ENCODE assay signal across 15 cellular contexts in the genomic region with DNA sequence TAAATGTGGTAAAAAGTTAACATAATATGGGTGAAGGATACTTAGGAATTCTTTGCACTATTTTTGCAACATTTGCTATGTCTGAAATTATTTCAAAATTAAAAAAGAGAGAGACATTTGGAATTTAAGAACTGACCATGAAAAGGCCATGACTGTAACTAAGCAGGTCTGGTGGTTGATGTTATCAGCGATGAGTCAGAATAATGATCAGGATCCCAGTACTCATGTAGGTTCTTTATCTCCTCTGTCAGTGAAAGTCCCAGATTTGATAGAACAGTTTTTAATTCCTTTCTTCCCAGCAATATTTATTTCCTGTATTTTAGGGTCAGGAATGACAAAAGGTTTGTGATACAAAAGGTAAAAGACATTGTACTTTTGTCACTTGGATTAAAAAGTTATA.
"Had no signal": no experiment of that assay in that cellular context is flagged by ENCODE, and none has a peak within 500 bp of the region (broad histone marks: within the 10 kb centered on the region; RNA-seq: fewer than 3 reads in every experiment).

No MANE protein-coding gene starts in this region.

- H3K27ac Mint-ChIP-seq: activated B cell treated with CpG ODN at 0.5 μM for 24 hours; activated CD4-positive, alpha-beta T cell treated with anti-CD3 and anti-CD28 coated beads, Interleukin-2, amount 10 ng/mL, durations not matched to agents 24 days and 14 days; activated naive CD8-positive, alpha-beta T cell; effector memory CD8-positive, alpha-beta T cell; natural killer cell treated with Interleukin-12 subunit alpha and Interleukin-12 subunit beta and Interleukin-15 and Interleukin-18, amount 100 ng/mL, for 72 hours; type B pancreatic cell had no signal

- H3K36me3 Mint-ChIP-seq: activated naive CD8-positive, alpha-beta T cell; natural killer cell treated with Interleukin-12 subunit alpha and Interleukin-12 subunit beta and Interleukin-15 and Interleukin-18, amount 100 ng/mL, for 72 hours; type B pancreatic cell had no signal

- ATAC-seq: effector memory CD8-positive, alpha-beta T cell; natural killer cell treated with Interleukin-12 subunit alpha and Interleukin-12 subunit beta and Interleukin-15 and Interleukin-18, amount 100 ng/mL, for 72 hours; psoas muscle; sciatic nerve had no signal

- H3K4me1 Mint-ChIP-seq: activated B cell treated with CpG ODN at 0.5 μM for 24 hours; activated CD4-positive, alpha-beta T cell treated with anti-CD3 and anti-CD28 coated beads, Interleukin-2, amount 10 ng/mL, durations not matched to agents 24 days and 14 days had no signal

- H3K9me3 Mint-ChIP-seq: activated B cell treated with CpG ODN at 0.5 μM for 24 hours; activated CD4-positive, alpha-beta T cell treated with anti-CD3 and anti-CD28 coated beads, Interleukin-2, amount 10 ng/mL, durations not matched to agents 24 days and 14 days; natural killer cell treated with Interleukin-12 subunit alpha and Interleukin-12 subunit beta and Interleukin-15 and Interleukin-18, amount 100 ng/mL, for 72 hours; type B pancreatic cell had no signal

- H3K4me3 ChIP-seq: cardiac muscle cell, psoas muscle had no signal

- DNase-seq: activated B cell treated with CpG ODN at 0.5 μM for 24 hours; activated CD4-positive, alpha-beta T cell treated with anti-CD3 and anti-CD28 coated beads, Interleukin-2, amount 10 ng/mL, durations not matched to agents 24 days and 14 days; activated effector memory CD4-positive, alpha-beta T cell treated with Interleukin-2 at 50 U/mL for 16 hours; activated T-cell treated with anti-CD3 and anti-CD28 coated beads, Interleukin-2, amount 50 U/mL, for 1 hour; aorta; effector memory CD8-positive, alpha-beta T cell; psoas muscle; stimulated activated CD4-positive, alpha-beta T cell treated with anti-CD3 and anti-CD28 coated beads, Interleukin-12 subunit alpha, Interleukin-12 subunit beta, amount 100 ng/mL, for 4 hours; stimulated activated naive CD4-positive, alpha-beta T cell; substantia nigra had no signal

- H3K4me3 Mint-ChIP-seq: activated B cell treated with CpG ODN at 0.5 μM for 24 hours; activated CD4-positive, alpha-beta T cell treated with anti-CD3 and anti-CD28 coated beads, Interleukin-2, amount 10 ng/mL, durations not matched to agents 24 days and 14 days; activated naive CD8-positive, alpha-beta T cell; effector memory CD8-positive, alpha-beta T cell; natural killer cell treated with Interleukin-12 subunit alpha and Interleukin-12 subunit beta and Interleukin-15 and Interleukin-18, amount 100 ng/mL, for 72 hours; type B pancreatic cell had no signal

- H3K27me3 Mint-ChIP-seq: activated B cell treated with CpG ODN at 0.5 μM for 24 hours; activated CD4-positive, alpha-beta T cell treated with anti-CD3 and anti-CD28 coated beads, Interleukin-2, amount 10 ng/mL, durations not matched to agents 24 days and 14 days; effector memory CD8-positive, alpha-beta T cell; natural killer cell treated with Interleukin-12 subunit alpha and Interleukin-12 subunit beta and Interleukin-15 and Interleukin-18, amount 100 ng/mL, for 72 hours; type B pancreatic cell had no signal
